Comparison of ENCODE assay signal across 32 cellular contexts in genomic region chr2:1811258-1811970, GRCh38.
"Had no signal": no experiment of that assay in that cellular context is flagged by ENCODE, and none has a peak within 500 bp of the region (broad histone marks: within the 10 kb centered on the region; RNA-seq: fewer than 3 reads in every experiment).

No MANE protein-coding gene starts in this region.

- H3K4me3 Mint-ChIP-seq: activated CD4-positive, alpha-beta memory T cell treated with anti-CD3 and anti-CD28 coated beads, Interleukin-2, amount 10 ng/mL, durations not matched to agents 7 days and 5 days; activated CD4-positive, alpha-beta T cell treated with anti-CD3 and anti-CD28 coated beads, Interleukin-2, amount 10 ng/mL, durations not matched to agents 7 days and 5 days; activated naive CD8-positive, alpha-beta T cell; central memory CD8-positive, alpha-beta T cell; mesothelial cell of epicardium; naive B cell; stimulated activated naive B cell treated with anti-CD40 and anti-IgM and Interleukin-4, amounts not matched to agents 10 μg/mL and 1 μg/mL and 100 μg/mL, for 72 hours; T-helper 17 cell had no signal

- H3K4me2 ChIP-seq: hepatocyte, smooth muscle cell had no signal

- H3K4me1 ChIP-seq: parathyroid adenoma, stomach, upper lobe of right lung had no signal

- H3K27ac ChIP-seq: gastrocnemius medialis, hepatocyte, parathyroid adenoma, right atrium auricular region, stomach, thyroid gland, upper lobe of right lung had no signal

- H3K4me1 Mint-ChIP-seq: activated CD4-positive, alpha-beta memory T cell treated with anti-CD3 and anti-CD28 coated beads, Interleukin-2, amount 10 ng/mL, durations not matched to agents 7 days and 5 days; activated CD4-positive, alpha-beta T cell treated with anti-CD3 and anti-CD28 coated beads, Interleukin-2, amount 10 ng/mL, durations not matched to agents 7 days and 5 days; central memory CD8-positive, alpha-beta T cell; naive B cell; stimulated activated naive B cell treated with anti-CD40 and anti-IgM and Interleukin-4, amounts not matched to agents 10 μg/mL and 1 μg/mL and 100 μg/mL, for 72 hours; T-helper 17 cell had no signal

- H3K4me3 ChIP-seq: gastrocnemius medialis, hepatocyte, right atrium auricular region, smooth muscle cell, stomach, thyroid gland, upper lobe of right lung had no signal

- H3K79me2 ChIP-seq: hepatocyte, parathyroid adenoma had no signal

- FAIRE-seq: bronchial epithelial cell, colon, keratinocyte had no signal

- H3K27me3 Mint-ChIP-seq: activated CD4-positive, alpha-beta memory T cell treated with anti-CD3 and anti-CD28 coated beads, Interleukin-2, amount 10 ng/mL, durations not matched to agents 7 days and 5 days; activated CD4-positive, alpha-beta T cell treated with anti-CD3 and anti-CD28 coated beads, Interleukin-2, amount 10 ng/mL, durations not matched to agents 7 days and 5 days; activated naive CD8-positive, alpha-beta T cell; central memory CD8-positive, alpha-beta T cell had no signal

- H3K9ac ChIP-seq: parathyroid adenoma had no signal

- H2AFZ ChIP-seq: hepatocyte, parathyroid adenoma had no signal

- H3K9me3 Mint-ChIP-seq: activated CD4-positive, alpha-beta T cell treated with anti-CD3 and anti-CD28 coated beads, Interleukin-2, amount 10 ng/mL, durations not matched to agents 7 days and 5 days; central memory CD8-positive, alpha-beta T cell; mesothelial cell of epicardium had no signal

- H3K9me3 ChIP-seq: gastrocnemius medialis, right atrium auricular region, stomach, thyroid gland, upper lobe of right lung had no signal

- DNase-seq: activated CD4-positive, alpha-beta memory T cell treated with anti-CD3 and anti-CD28 coated beads, Interleukin-2, amount 10 ng/mL, durations not matched to agents 7 days and 5 days; activated CD4-positive, alpha-beta T cell treated with anti-CD3 and anti-CD28 coated beads for 1 hour; activated CD4-positive, alpha-beta T cell treated with anti-CD3 and anti-CD28 coated beads, Interleukin-2, amount 10 ng/mL, durations not matched to agents 7 days and 5 days; activated naive CD4-positive, alpha-beta T cell; activated T-cell treated with anti-CD3 and anti-CD28 coated beads, Interleukin-2, amount 50 U/mL, for 48 hours; anterior cingulate cortex; dermis blood vessel endothelial cell; effector memory CD4-positive, alpha-beta T cell; gastrocnemius medialis; glutamatergic neuron; left colon; mammary epithelial cell; naive B cell; nucleus accumbens; stimulated activated CD4-positive, alpha-beta T cell treated with anti-CD3 and anti-CD28 coated beads, Interleukin-15, amount 100 ng/mL, for 24 hours; stimulated activated CD4-positive, alpha-beta T cell treated with anti-CD3 and anti-CD28 coated beads, Interleukin-2, amount 100 ng/mL, for 24 hours; stimulated activated naive B cell treated with anti-CD40 and anti-IgM and Interleukin-4, amounts not matched to agents 10 μg/mL and 1 μg/mL and 100 μg/mL, for 72 hours; stomach; T-helper 17 cell; T1000; thyroid gland had no signal

- H3K36me3 ChIP-seq: gastrocnemius medialis, right atrium auricular region, stomach, thyroid gland, upper lobe of right lung had no signal

- H3K36me3 Mint-ChIP-seq: activated naive CD8-positive, alpha-beta T cell; mesothelial cell of epicardium; naive B cell; stimulated activated naive B cell treated with anti-CD40 and anti-IgM and Interleukin-4, amounts not matched to agents 10 μg/mL and 1 μg/mL and 100 μg/mL, for 72 hours had no signal

- ATAC-seq: gastrocnemius medialis; left colon; stimulated activated naive B cell treated with anti-CD40 and anti-IgM and Interleukin-4, amounts not matched to agents 10 μg/mL and 1 μg/mL and 100 μg/mL, for 72 hours; T-helper 17 cell; upper lobe of right lung had no signal

- H3K27me3 ChIP-seq: gastrocnemius medialis, hepatocyte, right atrium auricular region, thyroid gland, upper lobe of right lung had no signal

- H3K27ac Mint-ChIP-seq: activated CD4-positive, alpha-beta memory T cell treated with anti-CD3 and anti-CD28 coated beads, Interleukin-2, amount 10 ng/mL, durations not matched to agents 7 days and 5 days; activated CD4-positive, alpha-beta T cell treated with anti-CD3 and anti-CD28 coated beads, Interleukin-2, amount 10 ng/mL, durations not matched to agents 7 days and 5 days; activated naive CD8-positive, alpha-beta T cell; mesothelial cell of epicardium; stimulated activated naive B cell treated with anti-CD40 and anti-IgM and Interleukin-4, amounts not matched to agents 10 μg/mL and 1 μg/mL and 100 μg/mL, for 72 hours; T-helper 17 cell had no signal
